In the genomic region with DNA sequence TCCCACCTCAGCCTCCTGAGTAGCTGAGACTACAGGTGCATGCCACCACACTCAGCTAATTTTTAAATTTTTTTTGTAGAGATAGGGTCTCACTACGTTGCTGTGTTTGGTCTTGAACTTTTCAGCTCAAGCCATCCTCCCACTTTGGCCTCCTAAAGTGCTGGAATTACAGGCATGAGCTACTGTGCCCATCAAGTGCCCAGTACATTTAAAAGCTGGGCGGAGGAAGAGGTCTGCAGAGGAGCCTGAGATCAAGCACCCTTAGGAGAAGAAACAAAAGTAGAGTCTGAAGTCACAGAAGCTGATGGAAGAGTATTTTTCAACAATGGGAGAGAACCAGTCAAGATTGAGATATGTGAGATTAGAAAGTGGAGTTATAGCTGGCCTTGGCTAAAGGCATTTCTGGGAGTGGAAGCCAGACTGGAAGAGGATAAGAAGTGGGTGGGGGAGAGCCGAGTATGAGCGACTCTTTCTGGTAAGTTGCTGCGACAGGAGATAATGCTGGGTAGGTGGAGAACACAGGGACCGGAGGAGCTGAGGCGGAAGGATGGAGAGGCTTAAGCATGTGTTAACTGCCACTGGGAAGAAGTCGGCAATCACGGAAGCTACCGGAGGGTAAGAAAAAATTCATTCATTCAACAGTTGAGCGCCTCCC, we compare ENCODE assay signal across 8 cellular contexts. TPM values are rescaled to one million over a fixed set of nuclear protein-coding genes. Genes with fewer than 3 reads are reported as not detected.
DNase-seq lines count a peak whose midpoint lies in the region; ATAC-seq lines count a peak whose summit lies in the region.

No MANE protein-coding gene starts in this region.

- peaks cover 38% of the 10 kb centered on the region for H3K36me3 Mint-ChIP-seq in activated T-helper 17 cell treated with anti-CD3 and anti-CD28 coated beads, Interleukin-2, amount 50 U/mL, for 72 hours (ENCODE audit: low read depth)

- no peaks in the 10 kb centered on the region for H3K9me3 Mint-ChIP-seq in activated T-helper 17 cell treated with anti-CD3 and anti-CD28 coated beads, Interleukin-2, amount 50 U/mL, for 72 hours
- H3K9me3 Mint-ChIP-seq in stimulated activated naive CD8-positive, alpha-beta T cell treated with anti-CD3 and anti-CD28 coated beads, Interleukin-15, amount 100 ng/mL, for 72 hours: no peaks in the 10 kb centered on the region

- peak overlapping the region; percentile 100 for H3K27ac Mint-ChIP-seq in activated T-helper 17 cell treated with anti-CD3 and anti-CD28 coated beads, Interleukin-2, amount 50 U/mL, for 72 hours
- H3K27ac Mint-ChIP-seq in stimulated activated naive CD8-positive, alpha-beta T cell treated with anti-CD3 and anti-CD28 coated beads, Interleukin-15, amount 100 ng/mL, for 72 hours: peak overlapping the region; percentile 84 to 98

- peak; percentile 1 for ATAC-seq in HG02981 (IDR thresholded peaks at IDR 0.05; ENCODE audit: unreplicated experiment)
- peak; percentile 32 for ATAC-seq in activated T-helper 17 cell treated with anti-CD3 and anti-CD28 coated beads, Interleukin-2, amount 50 U/mL, for 72 hours (replicated peaks)
- no peak for ATAC-seq in stimulated activated naive CD8-positive, alpha-beta T cell treated with anti-CD3 and anti-CD28 coated beads, Interleukin-15, amount 100 ng/mL, for 72 hours

- H3K4me3 Mint-ChIP-seq in activated T-helper 17 cell treated with anti-CD3 and anti-CD28 coated beads, Interleukin-2, amount 50 U/mL, for 72 hours: peak overlapping the region; percentile 99
- H3K4me3 Mint-ChIP-seq in stimulated activated naive CD8-positive, alpha-beta T cell treated with anti-CD3 and anti-CD28 coated beads, Interleukin-15, amount 100 ng/mL, for 72 hours: peak overlapping the region; percentile 80 to 95

- peak overlapping the region; percentile 83 for H3K4me3 ChIP-seq in iPS-11a (ENCODE audit: low read depth, low read length)

- DNase-seq in ELF-1 (ENCODE audit: low read depth, low spot score) (peak; percentile 56), NCI-H2171 (lab: John Stamatoyannopoulos, UW) (no peak), NCI-H774 (lab: John Stamatoyannopoulos, UW) (no peak)
- no peak for DNase-seq in stimulated activated naive CD8-positive, alpha-beta T cell treated with anti-CD3 and anti-CD28 coated beads, Interleukin-15, amount 100 ng/mL, for 72 hours
- DNase-seq in effector CD8-positive, alpha-beta T cell (lab: John Stamatoyannopoulos, UW): no peak

- H3K4me1 Mint-ChIP-seq in activated T-helper 17 cell treated with anti-CD3 and anti-CD28 coated beads, Interleukin-2, amount 50 U/mL, for 72 hours: peaks cover 20% of the 10 kb centered on the region
- peaks cover 37% of the 10 kb centered on the region for H3K4me1 Mint-ChIP-seq in stimulated activated naive CD8-positive, alpha-beta T cell treated with anti-CD3 and anti-CD28 coated beads, Interleukin-15, amount 100 ng/mL, for 72 hours

- H3K27me3 Mint-ChIP-seq in activated T-helper 17 cell treated with anti-CD3 and anti-CD28 coated beads, Interleukin-2, amount 50 U/mL, for 72 hours: no peaks in the 10 kb centered on the region
- peaks cover 1% of the 10 kb centered on the region for H3K27me3 Mint-ChIP-seq in stimulated activated naive CD8-positive, alpha-beta T cell treated with anti-CD3 and anti-CD28 coated beads, Interleukin-15, amount 100 ng/mL, for 72 hours

RNA-seq across cellular contexts. Expression of a gene that starts 0.8 kb away (rescaled TPM):
- total RNA-seq in activated T-helper 17 cell treated with anti-CD3 and anti-CD28 coated beads, Interleukin-2, amount 50 U/mL, for 72 hours: 10 to 100 TPM; 63.6 to 84.0 TPM
